In genomic region chr13:24512208-24513068, GRCh38 we compare ENCODE assay signal across 1 cellular context.
A peak's percentile ranks its signal among the peaks of the same experiment; 100 is the strongest.
TF ChIP-seq lines count a peak whose summit lies in the region.

TSS of gene PARP4 (minus strand) at chr13:24512778. CDS start at chr13:24503776, 9,002 bp downstream.

TF ChIP-seq in HepG2, 621 proteins besides CTCF, POLR2A, EP300 and RAD21 (continued from another document and continues in another):
- TF ChIP-seq TRAFD1 (CRISPR knock-in tag; IDR thresholded peaks at IDR 0.05; ENCODE audit: borderline replicate concordance) (no peak), HOXA3 (CRISPR knock-in tag; IDR thresholded peaks at IDR 0.05) (peak; percentile 82), HNF1B (CRISPR knock-in tag; IDR thresholded peaks at IDR 0.05) (peak; percentile 65), ZBED4 (CRISPR knock-in tag; IDR thresholded peaks at IDR 0.05; ENCODE audit: borderline replicate concordance) (peak; percentile 66; the same call in 1 of the 2 replicates), POLR2AphosphoS5 (IDR thresholded peaks at IDR 0.05; ENCODE audit: low read depth, low read length) (peak; percentile 88), FOSL2 (CRISPR knock-in tag; IDR thresholded peaks at IDR 0.05) (peak; percentile 95), ZNF790 (CRISPR knock-in tag; IDR thresholded peaks at IDR 0.05; ENCODE audit: borderline replicate concordance) (no peak), SMAD9 (CRISPR knock-in tag; IDR thresholded peaks at IDR 0.05) (0 out of 2 replicates have a peak, but pooled peaks have one; percentile 55), ZNF616 (CRISPR knock-in tag; IDR thresholded peaks at IDR 0.05; ENCODE audit: low read depth) (peak; percentile 76; the same call in 1 of the 2 replicates), SRSF9 (IDR thresholded peaks at IDR 0.05; ENCODE audit: borderline replicate concordance, insufficient read depth, low read depth, low read length, poor library complexity, severe bottlenecking) (no peak), PHF20 (CRISPR knock-in tag; IDR thresholded peaks at IDR 0.05) (peak; percentile 81), ISX (CRISPR knock-in tag; conservative IDR thresholded peaks at IDR 0.05) (peak; percentile 31; the same call in 1 of the 2 replicates), SP140L (CRISPR knock-in tag; IDR thresholded peaks at IDR 0.05; ENCODE audit: borderline replicate concordance) (no peak), ZBTB14 (CRISPR knock-in tag; IDR thresholded peaks at IDR 0.05) (peak; percentile 60; the same call in 1 of the 2 replicates), KLF13 (CRISPR knock-in tag; IDR thresholded peaks at IDR 0.05) (no peak), RARG (CRISPR knock-in tag; IDR thresholded peaks at IDR 0.05; ENCODE audit: low read depth) (no peak), ZMYM3 (CRISPR knock-in tag; IDR thresholded peaks at IDR 0.05) (no peak), ZBTB10 (CRISPR knock-in tag; IDR thresholded peaks at IDR 0.05; ENCODE audit: borderline replicate concordance) (peak; percentile 42; the same call in 1 of the 2 replicates), CBX5 (CRISPR knock-in tag; IDR thresholded peaks at IDR 0.05; ENCODE audit: borderline replicate concordance) (no peak; the same call in 1 of the 2 replicates), FOXP4 (CRISPR knock-in tag; IDR thresholded peaks at IDR 0.05) (peak; percentile 23; the same call in 1 of the 2 replicates), YY1 (IDR thresholded peaks at IDR 0.05; ENCODE audit: insufficient read depth, insufficient replicate concordance, low read depth, low read length) (peak; percentile 66), ZSCAN29 (CRISPR knock-in tag; conservative IDR thresholded peaks at IDR 0.05) (peak; percentile 83; the same call in 1 of the 2 replicates), HDAC1 (CRISPR knock-in tag; IDR thresholded peaks at IDR 0.05) (peak; percentile 88), ZNF556 (CRISPR knock-in tag; IDR thresholded peaks at IDR 0.05; ENCODE audit: borderline replicate concordance) (peak; percentile 92; the same call in 1 of the 2 replicates), MXD1 (CRISPR knock-in tag; IDR thresholded peaks at IDR 0.05) (peak; percentile 73), MAFK (conservative IDR thresholded peaks at IDR 0.05 in 1 of 2, IDR thresholded peaks at IDR 0.05 in 1 of 2; ENCODE audit: low read length in 2 of 2) (peak in 1 of 2 experiments; percentile 4; a peak in 1 of 4 replicates), U2AF1 (optimal IDR thresholded peaks at IDR 0.05; ENCODE audit: low read depth, low read length) (peak; percentile 1), CBX1 (IDR thresholded peaks at IDR 0.05; ENCODE audit: low read depth) (no peak), JUND (CRISPR knock-in tag; IDR thresholded peaks at IDR 0.05) (peak; percentile 60), TBX2 (CRISPR knock-in tag; IDR thresholded peaks at IDR 0.05; ENCODE audit: borderline replicate concordance) (peak; percentile 69), SNAPC4 (CRISPR knock-in tag; IDR thresholded peaks at IDR 0.05) (peak; percentile 79; the same call in 1 of the 2 replicates), SIN3B (IDR thresholded peaks at IDR 0.05; ENCODE audit: low read length) (no peak), ARHGAP35 (CRISPR knock-in tag; IDR thresholded peaks at IDR 0.05; ENCODE audit: borderline replicate concordance) (peak; percentile 92), KDM5B (CRISPR knock-in tag; IDR thresholded peaks at IDR 0.05; ENCODE audit: borderline replicate concordance) (peak; percentile 94), ZNF18 (CRISPR knock-in tag; IDR thresholded peaks at IDR 0.05; ENCODE audit: insufficient replicate concordance) (peak; percentile 78), MIXL1 (CRISPR knock-in tag; IDR thresholded peaks at IDR 0.05) (peak; percentile 84), SOX6 (IDR thresholded peaks at IDR 0.05) (no peak), SOX6 (CRISPR knock-in tag; IDR thresholded peaks at IDR 0.05) (peak; percentile 87), ISL2 (CRISPR knock-in tag; IDR thresholded peaks at IDR 0.05) (peak; percentile 39; the same call in 1 of the 2 replicates), ZBTB7A (CRISPR knock-in tag; IDR thresholded peaks at IDR 0.05) (peak; percentile 82)
